Comparison of ENCODE assay signal across 9 cellular contexts in genomic region chr9:110101531-110102161, GRCh38.
DNase-seq lines count a peak whose midpoint lies in the region; ATAC-seq and TF ChIP-seq lines count a peak whose summit lies in the region.
"Had no signal": no experiment of that assay in that cellular context is flagged by ENCODE, and none has a peak within 500 bp of the region (broad histone marks: within the 10 kb centered on the region; RNA-seq: fewer than 3 reads in every experiment).

No MANE protein-coding gene starts in this region.

- H3K27ac ChIP-seq in left lung (peak overlapping the region in 1 of 2 donors; percentile 1), suprapubic skin (no peak overlapping the region), prostate gland (no peak overlapping the region)

- TF ChIP-seq EP300 in suprapubic skin (IDR thresholded peaks at IDR 0.05) = no peak

- H3K4me1 ChIP-seq in left lung (peaks cover 21 to 59% of the 10 kb centered on the region in 2 donors), suprapubic skin (peaks cover 32% of the 10 kb centered on the region), prostate gland (replicated peaks) (no peaks in the 10 kb centered on the region)

- no peaks in the 10 kb centered on the region for H3K9me3 Mint-ChIP-seq in naive B cell
- H3K9me3 Mint-ChIP-seq: dendritic cell treated with granulocyte-macrophage colony-stimulating factor and Interleukin-4, amounts not matched to agents 40 ng/mL and 50 ng/mL, for 4 days had no signal

- peaks cover 59 to 88% (median 82%) of the 10 kb centered on the region in 3 donors for H3K4me1 Mint-ChIP-seq in naive B cell

- TF ChIP-seq POLR2A in suprapubic skin (IDR thresholded peaks at IDR 0.05) (no peak), prostate gland (IDR thresholded peaks at IDR 0.05) (no peak)

- intact Hi-C loops in left lung (cut with DNase I) (no loop called here), prostate gland (cut with DNase I) (no loop called here)

- peak overlapping the region; percentile 21 to 93 (median 82) for H3K27ac Mint-ChIP-seq in naive B cell
- H3K27ac Mint-ChIP-seq: dendritic cell treated with granulocyte-macrophage colony-stimulating factor and Interleukin-4, amounts not matched to agents 40 ng/mL and 50 ng/mL, for 4 days had no signal

- H3K36me3 ChIP-seq in left lung (no peaks in the 10 kb centered on the region), suprapubic skin (no peaks in the 10 kb centered on the region), prostate gland (no peaks in the 10 kb centered on the region)

- ATAC-seq in GM18867 (IDR thresholded peaks at IDR 0.05; ENCODE audit: unreplicated experiment) = peak; percentile 79
- ATAC-seq in GM21737 (IDR thresholded peaks at IDR 0.05; ENCODE audit: unreplicated experiment) = peak; percentile 79
- ATAC-seq in HG03469 (IDR thresholded peaks at IDR 0.05; ENCODE audit: unreplicated experiment) = peak; percentile 50
- no peak for ATAC-seq in naive B cell (ENCODE audit: low read depth in 2 of 2)
- no peak for ATAC-seq in left lung

- WGBS in suprapubic skin = 78% methylated on average over 8 of the region's 8 CpGs
- WGBS in prostate gland = 84% methylated on average over 8 of the region's 8 CpGs

- TF ChIP-seq CTCF in left lung (IDR thresholded peaks at IDR 0.05) (no peak), suprapubic skin (IDR thresholded peaks at IDR 0.05) (no peak), prostate gland (IDR thresholded peaks at IDR 0.05) (no peak)

- H3K9me3 ChIP-seq in left lung (no peaks in the 10 kb centered on the region), suprapubic skin (no peaks in the 10 kb centered on the region), prostate gland (no peaks in the 10 kb centered on the region)

- no peaks in the 10 kb centered on the region for H3K27me3 Mint-ChIP-seq in naive B cell
- H3K27me3 Mint-ChIP-seq: dendritic cell treated with granulocyte-macrophage colony-stimulating factor and Interleukin-4, amounts not matched to agents 40 ng/mL and 50 ng/mL, for 4 days had no signal

- H3K27me3 ChIP-seq in left lung (no peaks in the 10 kb centered on the region), suprapubic skin (no peaks in the 10 kb centered on the region), prostate gland (replicated peaks; ENCODE audit: insufficient read depth) (no peaks in the 10 kb centered on the region)

- peak overlapping the region in 1 of 8 donors; percentile 29 for H3K4me3 Mint-ChIP-seq in naive B cell
- H3K4me3 Mint-ChIP-seq: dendritic cell treated with granulocyte-macrophage colony-stimulating factor and Interleukin-4, amounts not matched to agents 40 ng/mL and 50 ng/mL, for 4 days had no signal

- no peak for DNase-seq in naive B cell
- no peak for DNase-seq in left lung
- DNase-seq in suprapubic skin (ENCODE audit: low spot score in 2 of 2) = no peak
- DNase-seq in prostate gland (ENCODE audit: low spot score) = no peak
- no peak for DNase-seq in stimulated activated CD4-positive, alpha-beta T cell treated with anti-CD3 and anti-CD28 coated beads, Interleukin-15, amount 100 ng/mL, for 24 hours

- peaks cover 0 to 8% of the 10 kb centered on the region in 2 donors for H3K36me3 Mint-ChIP-seq in naive B cell

- H3K4me3 ChIP-seq in left lung = no peak overlapping the region
- no peak overlapping the region for H3K4me3 ChIP-seq in suprapubic skin
- H3K4me3 ChIP-seq in prostate gland = no peak overlapping the region

Comparison
In these comparisons a context has a peak if more than half of its experiments do, and no peak if none do; other contexts are left out.
1. ATAC-seq: peak in GM18867 (single experiment), GM21737 (single experiment) and HG03469 (single experiment); none in naive B cell (0 of 2) and left lung (single experiment).